25 cellular contexts compared by ENCODE assay signal in the genomic region with DNA sequence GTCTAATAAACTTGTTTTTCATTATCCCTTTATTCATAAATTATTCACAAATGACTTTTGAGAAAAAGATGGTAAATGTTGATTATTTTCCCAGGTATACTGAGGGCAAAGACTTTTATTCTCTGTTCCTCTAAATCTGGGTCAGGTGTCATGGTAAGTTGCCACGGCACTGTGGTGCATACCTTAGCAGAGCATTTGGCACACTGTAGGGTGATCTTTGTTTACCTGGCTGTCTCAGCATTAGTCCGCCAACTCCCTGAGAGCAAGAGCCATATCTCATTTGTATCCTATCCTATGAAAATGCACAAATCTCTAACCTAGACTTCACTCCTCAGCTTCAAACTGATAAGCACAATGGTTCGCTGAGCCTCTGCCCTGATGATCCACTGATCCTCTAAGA. TPM values are rescaled to one million over a fixed set of nuclear protein-coding genes. Genes with fewer than 3 reads are reported as not detected.
DNase-seq lines count a peak whose midpoint lies in the region; ATAC-seq, FAIRE-seq and TF ChIP-seq lines count a peak whose summit lies in the region.
"Had no signal": no experiment of that assay in that cellular context is flagged by ENCODE, and none has a peak within 500 bp of the region (broad histone marks: within the 10 kb centered on the region; RNA-seq: fewer than 3 reads in every experiment).

No MANE protein-coding gene starts in this region.

- H3K4me2 ChIP-seq in HepG2 (ENCODE audit: low read depth, low read length), result no peak overlapping the region
- H3K4me2 ChIP-seq: BLaER1 had no signal

- no peak for FAIRE-seq in HepG2 (lab: Jason Lieb, UNC)
- FAIRE-seq in GM12891 (lab: Jason Lieb, UNC), result peak; percentile 43
- peak; percentile 41 for FAIRE-seq in GM18507 (lab: Jason Lieb, UNC)
- FAIRE-seq: A204.1, GM12878 had no signal

- intact Hi-C loops in HepG2 (cut with micrococcal nuclease; ENCODE audit: unreplicated experiment) (no loop called here), Right ventricle myocardium inferior (cut with DNase I) (no loop called here)

- H3K4me1 ChIP-seq in liver (ENCODE audit: control insufficient read depth in 4 of 4, insufficient read depth in 4 of 4, low read length in 3 of 4), result peaks cover 0 to 14% (median 0%) of the 10 kb centered on the region in 4 donors
- H3K4me1 ChIP-seq in HepG2 (ENCODE audit: insufficient read depth, low read length), result no peaks in the 10 kb centered on the region
- H3K4me1 ChIP-seq: BE2C, BLaER1 had no signal

- BruUV-seq in HepG2 (replicated peaks; lab: Mats Ljungman, UMichigan), result no TSS peak

- TF ChIP-seq RAD21 in liver (IDR thresholded peaks at IDR 0.05), result no peak
- no peak for TF ChIP-seq RAD21 in HepG2 (CRISPR knock-in tag; IDR thresholded peaks at IDR 0.05)

- in situ Hi-C loops in HepG2 (cut with HindIII; ENCODE audit: extremely low pct_ligation_motif_present, low pct_unique_long_range_greater_than_20kb), result no loop called here

- H3K9me3 ChIP-seq in liver (ENCODE audit: control insufficient read depth in 4 of 4, low read length in 3 of 4), result no peaks in the 10 kb centered on the region
- H3K9me3 ChIP-seq in HepG2 (ENCODE audit: low read length), result no peaks in the 10 kb centered on the region
- H3K9me3 ChIP-seq: BE2C, BLaER1 had no signal

- H3K27ac ChIP-seq in liver (ENCODE audit: low read depth in 1 of 2, low read length in 2 of 2), result no peak overlapping the region
- H3K27ac ChIP-seq in HepG2 (ENCODE audit: extremely low read length, insufficient read depth, low read length), result no peak overlapping the region
- H3K27ac ChIP-seq: BLaER1 had no signal

- POLR2A ChIA-PET in HepG2 (lab: Yijun Ruan, JAX), result no interaction called here

- H4K20me1 ChIP-seq in HepG2 (ENCODE audit: insufficient read depth, low read length), result no peaks in the 10 kb centered on the region
- H4K20me1 ChIP-seq: BLaER1 had no signal

- DNase-seq in HepG2 (ENCODE audit: low spot score) (no peak), GM12891 (ENCODE audit: insufficient read length, low spot score) (no peak), GM18507 (ENCODE audit: extremely low spot score, insufficient read length, low read depth) (no peak), left lobe of liver (ENCODE audit: low spot score) (peak; percentile 50), Right ventricle myocardium inferior (ENCODE audit: missing footprints) (no peak), kidney glomerular epithelial cell (lab: John Stamatoyannopoulos, UW) (no peak)
- DNase-seq: 8988T; ACHN; BE2C; C1 segment of cervical spinal cord; CD4-positive, alpha-beta memory T cell; CD8-positive, alpha-beta memory T cell; COR-L47; DMS 273 treated with DMSO at 0.1 percent for 48 hours; DMS153; DMS53; DMS79; DND-41; EL; GDM1 had no signal

- WGBS in liver, result 70% methylated on average over 3 of the region's 3 CpGs
- WGBS in HepG2 (ENCODE audit: low lambda C conversion rate), result 94% methylated on average over 3 of the region's 3 CpGs

- H3K27me3 ChIP-seq in liver (ENCODE audit: control insufficient read depth in 4 of 4, insufficient read depth in 4 of 4, low read length in 3 of 4) (no peaks in the 10 kb centered on the region), HepG2 (ENCODE audit: control insufficient read depth in 1 of 2, insufficient read depth in 2 of 2, low read length in 2 of 2) (no peaks in the 10 kb centered on the region; a peak in 1 of 5 replicates)
- H3K27me3 ChIP-seq: BE2C, BLaER1 had no signal

- H3K79me2 ChIP-seq in HepG2 (ENCODE audit: insufficient read depth, low read length), result no peaks in the 10 kb centered on the region

- TF ChIP-seq POLR2A in HepG2 (IDR thresholded peaks at IDR 0.05; ENCODE audit: insufficient read depth in 1 of 2, low read depth in 2 of 2, low read length in 2 of 2) (no peak), GM12891 (IDR thresholded peaks at IDR 0.05; ENCODE audit: low read depth, low read length) (no peak)

- H3K4me3 ChIP-seq in liver (ENCODE audit: low read depth in 1 of 3, low read length in 3 of 3) (no peak overlapping the region), HepG2 (replicated peaks in 1 of 3; ENCODE audit: insufficient read depth in 1 of 3, low read depth in 2 of 3, low read length in 3 of 3) (no peak overlapping the region)
- H3K4me3 ChIP-seq: BLaER1, GM12878 had no signal

- no peak overlapping the region for H2AFZ ChIP-seq in HepG2 (ENCODE audit: low read length)

- TF ChIP-seq EP300 in HepG2 (IDR thresholded peaks at IDR 0.05; ENCODE audit: low read depth in 2 of 2, low read length in 2 of 2), result no peak
- TF ChIP-seq EP300 in HepG2 (CRISPR knock-in tag; IDR thresholded peaks at IDR 0.05; ENCODE audit: borderline replicate concordance), result no peak

- TF ChIP-seq CTCF in liver (IDR thresholded peaks at IDR 0.05; ENCODE audit: low read depth, low read length, missing input control), result no peak
- no peak for TF ChIP-seq CTCF in HepG2 (CRISPR knock-in tag; IDR thresholded peaks at IDR 0.05)

- ATAC-seq in HepG2 (no peak), left lobe of liver (peak; percentile 97), Right ventricle myocardium inferior (no peak), HG02870 (IDR thresholded peaks at IDR 0.05; ENCODE audit: unreplicated experiment) (no peak)
- ATAC-seq: GM12878 had no signal

- H3K36me3 ChIP-seq in liver (ENCODE audit: control insufficient read depth in 4 of 4, insufficient read depth in 3 of 4, low read depth in 1 of 4, low read length in 3 of 4), result peaks cover 2 to 29% (median 17%) of the 10 kb centered on the region in 4 donors
- H3K36me3 ChIP-seq in HepG2 (replicated peaks in 1 of 2; ENCODE audit: control insufficient read depth in 1 of 2, insufficient read depth in 2 of 2, low read length in 2 of 2), result peaks cover 2 to 30% of the 10 kb centered on the region in 2 experiments

- CTCF ChIA-PET in HepG2 (lab: Yijun Ruan, JAX; ENCODE audit: low intra/inter-chr PET ratio, low total read pairs), result no interaction called here

- H3K9ac ChIP-seq in liver (ENCODE audit: low read depth in 1 of 2, low read length in 2 of 2), result no peak overlapping the region
- no peak overlapping the region for H3K9ac ChIP-seq in HepG2 (ENCODE audit: insufficient read depth, low read depth, low read length)
- H3K9ac ChIP-seq: BLaER1 had no signal

TF ChIP-seq in GM12891, 5 proteins besides CTCF, POLR2A, EP300 and RAD21 (continues in another document):
- TF ChIP-seq SPI1 (IDR thresholded peaks at IDR 0.05; ENCODE audit: low read depth, low read length), result no peak

RNA-seq across cellular contexts. Expression of a gene that starts 24.9 kb away (rescaled TPM):
- total RNA-seq in liver (10 to 100 TPM; 10.5 to 16.8 TPM), HepG2 (2016; rRNA removed; fragmentation: Illumina TruSeq; extraction: Trizol) (23.2 and 36.1 TPM in 2 replicates), left lobe of liver (13.7 TPM), Right ventricle myocardium inferior (15.9 TPM)
- polyA plus RNA-seq in liver (1 to 10 TPM; 3.0 to 7.6 TPM), HepG2 (2011; rRNA removed) (10.2 and 11.4 TPM in 2 replicates)
- 15.8 and 17.4 TPM in 2 replicates for total RNA-seq in HepG2 (2016; cell fraction: cytosol; rRNA removed; fragmentation: Illumina TruSeq; extraction: Trizol; ENCODE audit: low read depth)
- total RNA-seq in HepG2 (2016; cell fraction: insoluble cytoplasmic fraction; rRNA removed; fragmentation: Illumina TruSeq; extraction: Trizol), result 21.4 and 33.7 TPM in 2 replicates
- 18.8 and 20.0 TPM in 2 replicates for total RNA-seq in HepG2 (2016; cell fraction: membrane; rRNA removed; fragmentation: Illumina TruSeq; extraction: Trizol)
- total RNA-seq in HepG2 (2016; cell fraction: nucleus; rRNA removed; fragmentation: Illumina TruSeq; extraction: Trizol), result 26.1 and 28.4 TPM in 2 replicates
- 4.1 and 7.7 TPM in 2 replicates for polyA plus RNA-seq in HepG2 (2011; cell fraction: cytosol; rRNA removed)
- 5.7 and 6.5 TPM in 2 replicates for polyA plus RNA-seq in HepG2 (2011; cell fraction: nucleus; rRNA removed)
- polyA plus RNA-seq in HepG2 (2012), result 5.7 and 7.5 TPM in 2 replicates
- polyA plus RNA-seq in HepG2 (2016; cell fraction: cytosol; fragmentation: Illumina TruSeq; extraction: Trizol; ENCODE audit: low read depth), result 3.4 and 5.5 TPM in 2 replicates
- 24.3 and 32.0 TPM in 2 replicates for polyA plus RNA-seq in HepG2 (2016; cell fraction: insoluble cytoplasmic fraction; fragmentation: Illumina TruSeq; extraction: Trizol; ENCODE audit: low read depth)
- 5.9 and 7.6 TPM in 2 replicates for polyA plus RNA-seq in HepG2 (2016; cell fraction: membrane; fragmentation: Illumina TruSeq; extraction: Trizol; ENCODE audit: low read depth)
- polyA plus RNA-seq in HepG2 (2016; cell fraction: nucleus; fragmentation: Illumina TruSeq; extraction: Trizol; ENCODE audit: insufficient read depth, low read depth), result 12.3 and 14.2 TPM in 2 replicates
- 11.9 and 20.4 TPM in 2 replicates for polyA minus RNA-seq in HepG2 (2011; rRNA and poly(A)+ RNA removed; ENCODE audit: low replicate concordance)
- polyA minus RNA-seq in HepG2 (2011; cell fraction: cytosol; rRNA and poly(A)+ RNA removed), result 12.5 and 12.6 TPM in 2 replicates
- polyA minus RNA-seq in HepG2 (2011; cell fraction: nucleus; rRNA and poly(A)+ RNA removed), result 61.7 and 71.1 TPM in 2 replicates
- polyA plus RNA-seq in GM12891 (2012; ENCODE audit: low read depth, missing spikeins), result 3.5 TPM

RNA-seq across cellular contexts. Expression of a gene that starts 25.1 kb away (rescaled TPM):
- total RNA-seq in liver (10 to 100 TPM in 1 of 2 donors, 1 to 10 TPM in 1; 4.4 to 24.5 TPM), HepG2 (2016; rRNA removed; fragmentation: Illumina TruSeq; extraction: Trizol) (55.5 and 92.3 TPM in 2 replicates), left lobe of liver (14.6 TPM), Right ventricle myocardium inferior (11.7 TPM)
- polyA plus RNA-seq in liver (10 to 100 TPM in 1 of 2 donors, 1 to 10 TPM in 1; 9.1 to 14.0 TPM), HepG2 (2011; rRNA removed) (15.9 and 18.0 TPM in 2 replicates)
- 1.2 and 1.9 TPM in 2 replicates for total RNA-seq in HepG2 (2016; cell fraction: cytosol; rRNA removed; fragmentation: Illumina TruSeq; extraction: Trizol; ENCODE audit: low read depth)
- total RNA-seq in HepG2 (2016; cell fraction: insoluble cytoplasmic fraction; rRNA removed; fragmentation: Illumina TruSeq; extraction: Trizol), result 57.3 and 87.1 TPM in 2 replicates
- total RNA-seq in HepG2 (2016; cell fraction: membrane; rRNA removed; fragmentation: Illumina TruSeq; extraction: Trizol), result 7.7 and 8.9 TPM in 2 replicates
- 38.5 and 39.2 TPM in 2 replicates for total RNA-seq in HepG2 (2016; cell fraction: nucleus; rRNA removed; fragmentation: Illumina TruSeq; extraction: Trizol)
- polyA plus RNA-seq in HepG2 (2011; cell fraction: cytosol; rRNA removed), result 9.4 and 16.2 TPM in 2 replicates
- polyA plus RNA-seq in HepG2 (2011; cell fraction: nucleus; rRNA removed), result 11.6 and 12.6 TPM in 2 replicates
- polyA plus RNA-seq in HepG2 (2012), result 22.5 and 23.5 TPM in 2 replicates
- polyA plus RNA-seq in HepG2 (2016; cell fraction: cytosol; fragmentation: Illumina TruSeq; extraction: Trizol; ENCODE audit: low read depth), result 0.53 and 0.67 TPM in 2 replicates
- polyA plus RNA-seq in HepG2 (2016; cell fraction: insoluble cytoplasmic fraction; fragmentation: Illumina TruSeq; extraction: Trizol; ENCODE audit: low read depth), result 43.1 and 44.3 TPM in 2 replicates
- polyA plus RNA-seq in HepG2 (2016; cell fraction: membrane; fragmentation: Illumina TruSeq; extraction: Trizol; ENCODE audit: low read depth), result 1.5 and 2.5 TPM in 2 replicates
- polyA plus RNA-seq in HepG2 (2016; cell fraction: nucleus; fragmentation: Illumina TruSeq; extraction: Trizol; ENCODE audit: insufficient read depth, low read depth), result 18.7 and 19.6 TPM in 2 replicates
- 26.3 and 77.1 TPM in 2 replicates for polyA minus RNA-seq in HepG2 (2011; rRNA and poly(A)+ RNA removed; ENCODE audit: low replicate concordance)
- polyA minus RNA-seq in HepG2 (2011; cell fraction: cytosol; rRNA and poly(A)+ RNA removed), result 20.9 and 25.4 TPM in 2 replicates
- 24.6 and 26.6 TPM in 2 replicates for polyA minus RNA-seq in HepG2 (2011; cell fraction: nucleus; rRNA and poly(A)+ RNA removed)
- 16.0 TPM for polyA plus RNA-seq in GM12891 (2012; ENCODE audit: low read depth, missing spikeins)
